ENCODE assay signal across 12 cellular contexts in the genomic region with DNA sequence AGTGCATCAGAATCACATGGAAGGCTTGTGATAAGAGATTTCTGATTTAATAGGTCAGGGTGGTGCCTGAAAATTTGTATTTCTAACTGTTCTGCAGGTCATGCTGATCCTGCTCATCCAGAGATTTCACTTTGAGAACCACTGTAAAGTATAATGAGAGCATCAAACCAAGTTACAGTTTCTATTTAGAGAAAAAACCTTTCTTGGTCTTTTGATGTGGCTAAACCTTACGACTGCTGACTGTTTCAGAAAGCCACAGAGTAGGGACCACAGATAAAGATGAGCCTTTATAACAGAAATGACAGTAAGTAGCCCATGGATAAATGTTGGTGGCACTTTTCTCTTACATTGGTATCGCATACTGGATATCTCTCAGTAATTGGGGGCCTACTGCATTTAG.
DNase-seq lines count a peak whose midpoint lies in the region; ATAC-seq and TF ChIP-seq lines count a peak whose summit lies in the region.
"Had no signal": no experiment of that assay in that cellular context is flagged by ENCODE, and none has a peak within 500 bp of the region (broad histone marks: within the 10 kb centered on the region; RNA-seq: fewer than 3 reads in every experiment).

No MANE protein-coding gene starts in this region.

- H3K27ac ChIP-seq in PC-9 = no peak overlapping the region
- H3K27ac ChIP-seq: cardiac muscle cell had no signal

- intact Hi-C loops in PC-9 (cut with micrococcal nuclease; ENCODE audit: unreplicated experiment) = no loop called here

- no peak for TF ChIP-seq CTCF in PC-9 (conservative IDR thresholded peaks at IDR 0.05)

- no peak overlapping the region for H3K4me2 ChIP-seq in PC-9

- no peaks in the 10 kb centered on the region for H3K27me3 ChIP-seq in PC-9 (ENCODE audit: insufficient read depth, low read depth)
- H3K27me3 ChIP-seq: cardiac muscle cell had no signal

- H2AFZ ChIP-seq in PC-9 = peak overlapping the region; percentile 10; the same call in 1 of the 2 replicates

- H3K36me3 ChIP-seq in PC-9 (ENCODE audit: low read depth) = no peaks in the 10 kb centered on the region
- H3K36me3 ChIP-seq: cardiac muscle cell had no signal

- POLR2A ChIA-PET in PC-9 (lab: Charles Lee; ENCODE audit: unreplicated experiment) = no interaction called here

- CTCF ChIA-PET in PC-9 (lab: Charles Lee) = no interaction called here

- H4K20me1 ChIP-seq in PC-9 (ENCODE audit: insufficient read depth) = no peaks in the 10 kb centered on the region

- no peak overlapping the region for H3K4me3 ChIP-seq in PC-9
- H3K4me3 ChIP-seq: cardiac muscle cell had no signal

- H3K9me2 ChIP-seq in PC-9 (ENCODE audit: insufficient read depth) = no peaks in the 10 kb centered on the region

- no peaks in the 10 kb centered on the region for H3K9me3 ChIP-seq in PC-9 (ENCODE audit: insufficient read depth, low read depth)

- BruUV-seq in PC-9 (replicated peaks; lab: Mats Ljungman, UMichigan) = no TSS peak

- no peaks in the 10 kb centered on the region for H3F3A ChIP-seq in PC-9 (ENCODE audit: insufficient read depth, low read depth)

- H3K4me1 ChIP-seq in PC-9 (replicated peaks; ENCODE audit: insufficient read depth) = no peaks in the 10 kb centered on the region

- DNase-seq in PC-9 = no peak
- no peak for DNase-seq in DMS 273 (lab: John Stamatoyannopoulos, UW; ENCODE audit: unreplicated experiment)
- no peak for DNase-seq in NCI-H2029 (lab: John Stamatoyannopoulos, UW)
- no peak for DNase-seq in NCI-H1105 treated with DMSO at 0.1 percent for 48 hours (lab: John Stamatoyannopoulos, UW)
- DNase-seq in NCI-H1417 (lab: John Stamatoyannopoulos, UW) = no peak
- DNase-seq: NCI-H524, nephron progenitor cell, substantia nigra had no signal

- H3K79me2 ChIP-seq in PC-9 (ENCODE audit: low read depth) = no peaks in the 10 kb centered on the region

- peak; percentile 82 for ATAC-seq in GM18520 (IDR thresholded peaks at IDR 0.05; ENCODE audit: unreplicated experiment)
- ATAC-seq in GM21381 (IDR thresholded peaks at IDR 0.05; ENCODE audit: unreplicated experiment) = peak; percentile 84
- peak; percentile 89 for ATAC-seq in HG03045 (IDR thresholded peaks at IDR 0.05; ENCODE audit: unreplicated experiment)
